In the genomic region with DNA sequence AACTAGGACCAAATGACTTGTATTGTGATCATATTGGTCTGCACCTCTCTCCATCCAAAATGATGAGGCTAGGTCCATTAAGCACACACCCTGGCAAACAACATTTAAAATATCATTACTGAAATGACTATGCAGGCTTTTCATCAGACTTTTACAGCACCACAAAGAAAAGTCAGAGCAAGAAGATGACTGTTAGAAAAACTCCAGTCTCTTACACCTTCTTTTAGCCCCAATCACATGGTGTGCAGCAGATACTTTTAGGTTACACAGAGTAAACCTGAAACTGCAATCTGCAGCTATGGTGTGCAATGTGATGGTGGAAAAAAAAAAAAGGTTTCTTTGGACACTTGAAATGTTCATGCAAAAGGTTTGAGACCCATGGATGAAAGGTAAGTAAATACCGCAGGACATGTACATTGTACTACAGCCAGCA, we compare ENCODE assay signal across 10 cellular contexts. TPM values are rescaled to one million over a fixed set of nuclear protein-coding genes. Genes with fewer than 3 reads are reported as not detected.
DNase-seq lines count a peak whose midpoint lies in the region; ATAC-seq, FAIRE-seq and TF ChIP-seq lines count a peak whose summit lies in the region.
"Had no signal": no experiment of that assay in that cellular context is flagged by ENCODE, and none has a peak within 500 bp of the region (broad histone marks: within the 10 kb centered on the region; RNA-seq: fewer than 3 reads in every experiment).

No MANE protein-coding gene starts in this region.

- H3K9ac ChIP-seq in SK-N-SH = no peak overlapping the region

- TF ChIP-seq RAD21 in SK-N-SH (IDR thresholded peaks at IDR 0.05; ENCODE audit: low read length) = no peak

- CTCF ChIA-PET in activated CD8-positive, alpha-beta T cell treated with anti-CD3 and anti-CD28 coated beads for 36 hours (lab: Charles Lee) = interaction anchor here (0.6 to 0.8 kb wide), 2 partner anchors 15 to 41 kb away, joined by 3 to 6 read pairs; no protein-coding TSS in a partner anchor
- CTCF ChIA-PET in SK-N-SH (lab: Yijun Ruan, JAX) = no interaction called here

- H3K9me2 ChIP-seq in SK-N-SH = no peaks in the 10 kb centered on the region

- H3K4me2 ChIP-seq in osteoblast (ENCODE audit: insufficient read depth, low read length) (no peak overlapping the region), SK-N-SH (no peak overlapping the region)

- POLR2A ChIA-PET in activated CD8-positive, alpha-beta T cell treated with anti-CD3 and anti-CD28 coated beads for 36 hours (lab: Charles Lee) = interaction anchor here (0.5 to 1.2 kb wide), 2 partner anchors 41 to 45 kb away, joined by 3 to 7 read pairs; no protein-coding TSS in a partner anchor
- POLR2A ChIA-PET in SK-N-SH (lab: Yijun Ruan, JAX) = no interaction called here

- FAIRE-seq in frontal cortex (lab: Jason Lieb, UNC) = no peak

- peak; percentile 31 for DNase-seq in activated CD8-positive, alpha-beta T cell treated with anti-CD3 and anti-CD28 coated beads for 36 hours
- DNase-seq in frontal cortex (ENCODE audit: low spot score in 2 of 2) (no peak), osteoblast (ENCODE audit: insufficient read length, low spot score, missing footprints) (no peak), SK-N-SH (no peak)
- no peak for DNase-seq in stimulated activated naive CD4-positive, alpha-beta T cell treated with Interleukin-2 at 50 U/mL for 16 hours (lab: John Stamatoyannopoulos, UW)
- DNase-seq: NCI-H1105, substantia nigra had no signal

- H4K20me1 ChIP-seq in osteoblast (ENCODE audit: insufficient read depth, low read length) (no peaks in the 10 kb centered on the region), SK-N-SH (ENCODE audit: insufficient read depth) (no peaks in the 10 kb centered on the region)

- no peak for TF ChIP-seq EP300 in SK-N-SH (IDR thresholded peaks at IDR 0.05; ENCODE audit: borderline replicate concordance in 1 of 2, low read depth in 1 of 2, low read length in 1 of 2)

- peaks cover 54% of the 10 kb centered on the region for H3K4me1 Mint-ChIP-seq in activated CD8-positive, alpha-beta T cell treated with anti-CD3 and anti-CD28 coated beads for 36 hours (ENCODE audit: low read depth)

- no peak overlapping the region for H2AFZ ChIP-seq in osteoblast (ENCODE audit: low read length)
- H2AFZ ChIP-seq in SK-N-SH (ENCODE audit: low read depth) = no peak overlapping the region

- peaks cover 1% of the 10 kb centered on the region for H3K36me3 Mint-ChIP-seq in activated CD8-positive, alpha-beta T cell treated with anti-CD3 and anti-CD28 coated beads for 36 hours (ENCODE audit: low read depth)

- peak overlapping the region; percentile 93 for H3K27ac Mint-ChIP-seq in activated CD8-positive, alpha-beta T cell treated with anti-CD3 and anti-CD28 coated beads for 36 hours

- H3K4me3 Mint-ChIP-seq in activated CD8-positive, alpha-beta T cell treated with anti-CD3 and anti-CD28 coated beads for 36 hours = peak overlapping the region; percentile 49

- ATAC-seq in GM18502 (IDR thresholded peaks at IDR 0.05; ENCODE audit: poor library complexity, unreplicated experiment) (peak; percentile 84), GM19455 (IDR thresholded peaks at IDR 0.05; ENCODE audit: unreplicated experiment) (peak; percentile 81), HG03066 (IDR thresholded peaks at IDR 0.05; ENCODE audit: low read depth, unreplicated experiment) (peak; percentile 72)
- ATAC-seq in activated CD8-positive, alpha-beta T cell treated with anti-CD3 and anti-CD28 coated beads for 36 hours = peak; percentile 76

- no peaks in the 10 kb centered on the region for H3K9me3 Mint-ChIP-seq in activated CD8-positive, alpha-beta T cell treated with anti-CD3 and anti-CD28 coated beads for 36 hours

- H3K4me3 ChIP-seq in osteoblast (ENCODE audit: insufficient read depth, low read length) = no peak overlapping the region
- H3K4me3 ChIP-seq in SK-N-SH (ENCODE audit: low read depth in 2 of 2, low read length in 1 of 2) = no peak overlapping the region

- no peak for TF ChIP-seq CTCF in activated CD8-positive, alpha-beta T cell treated with anti-CD3 and anti-CD28 coated beads for 36 hours (IDR thresholded peaks at IDR 0.05)
- no peak for TF ChIP-seq CTCF in osteoblast (IDR thresholded peaks at IDR 0.05; ENCODE audit: extremely low read depth, low read depth, low read length)
- TF ChIP-seq CTCF in SK-N-SH (IDR thresholded peaks at IDR 0.05) = no peak

- H3K9me3 ChIP-seq in osteoblast (ENCODE audit: low read depth, low read length) (no peaks in the 10 kb centered on the region), SK-N-SH (no peaks in the 10 kb centered on the region)

- H3K79me2 ChIP-seq in osteoblast (ENCODE audit: insufficient read depth, low read length) (no peaks in the 10 kb centered on the region), SK-N-SH (ENCODE audit: insufficient read depth) (no peaks in the 10 kb centered on the region)

- H3K36me3 ChIP-seq in osteoblast (ENCODE audit: insufficient read depth, low read length) (no peaks in the 10 kb centered on the region), SK-N-SH (replicated peaks in 1 of 2; ENCODE audit: control insufficient read depth in 1 of 2, insufficient read depth in 2 of 2, low read length in 1 of 2) (no peaks in the 10 kb centered on the region)

- peaks cover 9% of the 10 kb centered on the region for H3K4me1 ChIP-seq in osteoblast (ENCODE audit: insufficient read depth, low read length)
- no peaks in the 10 kb centered on the region; a peak in 1 of 4 replicates for H3K4me1 ChIP-seq in SK-N-SH (ENCODE audit: control insufficient read depth in 1 of 2, insufficient read depth in 2 of 2, low read depth in 1 of 2, low read length in 1 of 2)

- 95% methylated on average over 1 of the region's 1 CpG for WGBS in SK-N-SH (ENCODE audit: low lambda C conversion rate)

- H3K27ac ChIP-seq in osteoblast (ENCODE audit: low read depth, low read length) (no peak overlapping the region), SK-N-SH (ENCODE audit: low read depth in 2 of 2, low read length in 1 of 2) (no peak overlapping the region)

- no peaks in the 10 kb centered on the region for H3F3A ChIP-seq in SK-N-SH (replicated peaks; ENCODE audit: insufficient read depth)

- H3K27me3 ChIP-seq in osteoblast (ENCODE audit: insufficient read depth, low read length) (no peaks in the 10 kb centered on the region), SK-N-SH (ENCODE audit: insufficient read depth) (no peaks in the 10 kb centered on the region)

- intact Hi-C loops in activated CD8-positive, alpha-beta T cell treated with anti-CD3 and anti-CD28 coated beads for 36 hours (cut with micrococcal nuclease) = loop anchor here (1.0 to 5.0 kb wide), 2 partner anchors 41 to 117 kb away; no protein-coding TSS in a partner anchor

- no peaks in the 10 kb centered on the region for H3K27me3 Mint-ChIP-seq in activated CD8-positive, alpha-beta T cell treated with anti-CD3 and anti-CD28 coated beads for 36 hours

TF ChIP-seq in SK-N-SH, 30 proteins besides CTCF, POLR2A, EP300 and RAD21 (continues in another document):
- TF ChIP-seq PBX3 (IDR thresholded peaks at IDR 0.05) (no peak), YY1 (IDR thresholded peaks at IDR 0.05; ENCODE audit: low read depth) (no peak), GATA2 (CRISPR knock-in tag; IDR thresholded peaks at IDR 0.05) (no peak), MAX (IDR thresholded peaks at IDR 0.05; ENCODE audit: low read depth) (no peak), REST (IDR thresholded peaks at IDR 0.05; ENCODE audit: low read depth, low read length) (no peak)

RNA-seq across cellular contexts. Expression of gene POLI, which starts 5.4 kb away (rescaled TPM):
- total RNA-seq in activated CD8-positive, alpha-beta T cell treated with anti-CD3 and anti-CD28 coated beads for 36 hours = 10 to 100 TPM; 10.2 to 15.3 TPM
- total RNA-seq in frontal cortex = 99.9 TPM
- total RNA-seq in osteoblast = 34.0 and 39.8 TPM in 2 replicates
- polyA plus RNA-seq in SK-N-SH (2012; rRNA removed) = 11.9 and 21.7 TPM in 2 replicates
- 9.3 and 12.8 TPM in 2 replicates for polyA plus RNA-seq in SK-N-SH (2012; cell fraction: cytosol; rRNA removed)
- 33.5 and 74.8 TPM in 2 replicates for polyA plus RNA-seq in SK-N-SH (2012; cell fraction: nucleus; rRNA removed)

RNA-seq across cellular contexts. Expression of gene MBD2, which starts 39.5 kb away (rescaled TPM):
- 100 to 1,000 TPM; 101 to 102 TPM for total RNA-seq in activated CD8-positive, alpha-beta T cell treated with anti-CD3 and anti-CD28 coated beads for 36 hours
- total RNA-seq in frontal cortex (18.3 TPM), osteoblast (23.9 and 31.5 TPM in 2 replicates)
- 12.5 and 13.3 TPM in 2 replicates for polyA plus RNA-seq in SK-N-SH (2012; rRNA removed)
- polyA plus RNA-seq in SK-N-SH (2012; cell fraction: cytosol; rRNA removed) = 16.6 and 18.9 TPM in 2 replicates
- 10.5 and 16.6 TPM in 2 replicates for polyA plus RNA-seq in SK-N-SH (2012; cell fraction: nucleus; rRNA removed)
